12 cellular contexts compared by ENCODE assay signal in genomic region chr1:159056069-159056698, GRCh38. TPM values are rescaled to one million over a fixed set of nuclear protein-coding genes. Genes with fewer than 3 reads are reported as not detected.
A peak's percentile ranks its signal among the peaks of the same experiment; 100 is the strongest.
DNase-seq lines count a peak whose midpoint lies in the region; ATAC-seq and TF ChIP-seq lines count a peak whose summit lies in the region.
"Had no signal": no experiment of that assay in that cellular context is flagged by ENCODE, and none has a peak within 500 bp of the region (broad histone marks: within the 10 kb centered on the region; RNA-seq: fewer than 3 reads in every experiment).

No MANE protein-coding gene starts in this region.

- no peaks in the 10 kb centered on the region for H3K27me3 ChIP-seq in BLaER1 treated with 17β-estradiol and CSF1 and Interleukin-3, amounts not matched to agents 10 nM and 100 nM
- H3K27me3 ChIP-seq in SK-N-SH (ENCODE audit: insufficient read depth) = no peaks in the 10 kb centered on the region

- intact Hi-C loops in head of caudate nucleus (cut with DNase I) = no loop called here

- ATAC-seq in GM19397 (IDR thresholded peaks at IDR 0.05; ENCODE audit: unreplicated experiment) = no peak

- H3K9me2 ChIP-seq in SK-N-SH = no peaks in the 10 kb centered on the region

- H3K4me2 ChIP-seq in BLaER1 treated with 17β-estradiol and CSF1 and Interleukin-3, amounts not matched to agents 10 nM and 100 nM = peak overlapping the region; percentile 16 to 80 (median 67)
- H3K4me2 ChIP-seq in SK-N-SH = no peak overlapping the region

- no peak for TF ChIP-seq RAD21 in SK-N-SH (IDR thresholded peaks at IDR 0.05; ENCODE audit: low read length)

- peaks cover 0 to 6% (median 0%) of the 10 kb centered on the region in 11 experiments; a peak in 5 of 22 replicates for H3K9me3 ChIP-seq in BLaER1 treated with 17β-estradiol and CSF1 and Interleukin-3, amounts not matched to agents 10 nM and 100 nM (replicated peaks in 1 of 11)
- H3K9me3 ChIP-seq in SK-N-SH = no peaks in the 10 kb centered on the region
- H3K9me3 ChIP-seq: mucosa of descending colon had no signal

- peaks cover 0 to 50% (median 0%) of the 10 kb centered on the region in 11 experiments; a peak in 5 of 22 replicates for H4K20me1 ChIP-seq in BLaER1 treated with 17β-estradiol and CSF1 and Interleukin-3, amounts not matched to agents 10 nM and 100 nM
- no peaks in the 10 kb centered on the region for H4K20me1 ChIP-seq in SK-N-SH (ENCODE audit: insufficient read depth)

- in situ Hi-C loops in GM13976 (cut with MboI; ENCODE audit: low sequenced_read_pairs, unreplicated experiment) = no loop called here

- peak overlapping the region in 3 of 11 experiments; percentile 1 to 38 (median 34); a peak in 5 of 22 replicates for H3K9ac ChIP-seq in BLaER1 treated with 17β-estradiol and CSF1 and Interleukin-3, amounts not matched to agents 10 nM and 100 nM
- no peak overlapping the region for H3K9ac ChIP-seq in SK-N-SH

- H3K4me1 ChIP-seq in BLaER1 treated with 17β-estradiol and CSF1 and Interleukin-3, amounts not matched to agents 10 nM and 100 nM = peaks cover 22 to 59% (median 36%) of the 10 kb centered on the region in 10 experiments
- peaks cover 0 to 11% of the 10 kb centered on the region in 2 experiments; a peak in 1 of 4 replicates for H3K4me1 ChIP-seq in SK-N-SH (ENCODE audit: control insufficient read depth in 1 of 2, insufficient read depth in 2 of 2, low read depth in 1 of 2, low read length in 1 of 2)

- peak overlapping the region in 1 of 10 experiments; percentile 4; a peak in 1 of 20 replicates for H3K4me3 ChIP-seq in BLaER1 treated with 17β-estradiol and CSF1 and Interleukin-3, amounts not matched to agents 10 nM and 100 nM
- no peak overlapping the region for H3K4me3 ChIP-seq in SK-N-SH (ENCODE audit: low read depth in 2 of 2, low read length in 1 of 2)
- H3K4me3 ChIP-seq: mucosa of descending colon had no signal

- H3K36me3 ChIP-seq in BLaER1 treated with 17β-estradiol and CSF1 and Interleukin-3, amounts not matched to agents 10 nM and 100 nM = peaks cover 57 to 72% (median 63%) of the 10 kb centered on the region in 11 experiments
- H3K36me3 ChIP-seq in SK-N-SH (replicated peaks in 1 of 2; ENCODE audit: control insufficient read depth in 1 of 2, insufficient read depth in 2 of 2, low read length in 1 of 2) = peaks cover 46 to 47% of the 10 kb centered on the region in 2 experiments

- POLR2A ChIA-PET in SK-N-SH (lab: Yijun Ruan, JAX) = no interaction called here

- TF ChIP-seq CTCF in GM13976 (IDR thresholded peaks at IDR 0.05; ENCODE audit: borderline replicate concordance, control extremely low read depth, extremely low read depth, insufficient read depth, missing control alignments) (peak; percentile 32), SK-N-SH (IDR thresholded peaks at IDR 0.05) (peak; percentile 38; the same call in 1 of the 2 replicates)

- no peaks in the 10 kb centered on the region for H3K79me2 ChIP-seq in SK-N-SH (ENCODE audit: insufficient read depth)

- DNase-seq in GM13976 (ENCODE audit: low spot score) (no peak), SK-N-SH (no peak), head of caudate nucleus (peak in 23 of 42 donors; percentile 7 to 61 (median 32)), GM03348 (ENCODE audit: low spot score) (no peak), NCI-H345 (lab: John Stamatoyannopoulos, UW) (no peak), kidney glomerular epithelial cell (lab: John Stamatoyannopoulos, UW) (no peak)
- DNase-seq: aorta, mucosa of descending colon, NCI-H2171 treated with DMSO at 0.1 percent for 48 hours had no signal

- H2AFZ ChIP-seq in SK-N-SH (ENCODE audit: low read depth) = no peak overlapping the region

- CTCF ChIA-PET in SK-N-SH (lab: Yijun Ruan, JAX) = interaction anchor here (0.9 kb wide), 1 partner anchor 15 kb away, joined by 3 read pairs; no protein-coding TSS in a partner anchor

- no peak for TF ChIP-seq EP300 in SK-N-SH (IDR thresholded peaks at IDR 0.05; ENCODE audit: borderline replicate concordance in 1 of 2, low read depth in 1 of 2, low read length in 1 of 2)

- H3F3A ChIP-seq in SK-N-SH (replicated peaks; ENCODE audit: insufficient read depth) = peaks cover 5% of the 10 kb centered on the region

- WGBS in SK-N-SH (ENCODE audit: low lambda C conversion rate) = 37% methylated on average over 7 of the region's 7 CpGs

- peak overlapping the region in 9 of 11 experiments; percentile 35 to 77 (median 72); a peak in 17 of 22 replicates for H3K27ac ChIP-seq in BLaER1 treated with 17β-estradiol and CSF1 and Interleukin-3, amounts not matched to agents 10 nM and 100 nM
- no peak overlapping the region for H3K27ac ChIP-seq in SK-N-SH (ENCODE audit: low read depth in 2 of 2, low read length in 1 of 2)

TF ChIP-seq in SK-N-SH, 30 proteins besides CTCF, POLR2A, EP300 and RAD21 (continues in another document):
- TF ChIP-seq TCF12 (IDR thresholded peaks at IDR 0.05) (no peak), NFIC (IDR thresholded peaks at IDR 0.05; ENCODE audit: borderline replicate concordance) (no peak), ZBTB33 (IDR thresholded peaks at IDR 0.05; ENCODE audit: borderline replicate concordance, low read depth) (no peak), SIN3A (IDR thresholded peaks at IDR 0.05; ENCODE audit: borderline replicate concordance, low read depth, low read length) (no peak), ELF1 (IDR thresholded peaks at IDR 0.05) (no peak), EZH2phosphoT487 (IDR thresholded peaks at IDR 0.05; ENCODE audit: borderline replicate concordance, low read depth) (no peak), SMC3 (IDR thresholded peaks at IDR 0.05; ENCODE audit: low read depth, low read length) (no peak), POLR2AphosphoS5 (IDR thresholded peaks at IDR 0.05; ENCODE audit: low read depth, low read length) (no peak), TEAD4 (IDR thresholded peaks at IDR 0.05; ENCODE audit: borderline replicate concordance, insufficient read depth) (no peak), REST (IDR thresholded peaks at IDR 0.05; ENCODE audit: low read depth, low read length) (no peak), JUND (IDR thresholded peaks at IDR 0.05) (no peak), GATA2 (CRISPR knock-in tag; IDR thresholded peaks at IDR 0.05) (no peak), USF1 (IDR thresholded peaks at IDR 0.05; ENCODE audit: borderline replicate concordance, low read depth) (no peak), RCOR1 (IDR thresholded peaks at IDR 0.05; ENCODE audit: low read length) (no peak)

RNA-seq across cellular contexts. Expression of gene AIM2, which starts 20.4 kb away (rescaled TPM):
- polyA plus RNA-seq in SK-N-SH (2012; rRNA removed) = 1.1 TPM in 2 replicates
- polyA plus RNA-seq in SK-N-SH (2012; cell fraction: cytosol; rRNA removed) = 1.6 and 1.8 TPM in 2 replicates
- polyA plus RNA-seq in SK-N-SH (2012; cell fraction: nucleus; rRNA removed) = 0.42 and 1.2 TPM in 2 replicates
- polyA plus RNA-seq: fibroblast of lung had no signal

RNA-seq across cellular contexts. Expression of gene IFI16, which starts 46.5 kb away (rescaled TPM):
- polyA plus RNA-seq in SK-N-SH (2012; rRNA removed) = 56.1 and 72.4 TPM in 2 replicates
- 85.8 and 103 TPM in 2 replicates for polyA plus RNA-seq in SK-N-SH (2012; cell fraction: cytosol; rRNA removed)
- 29.4 and 57.0 TPM in 2 replicates for polyA plus RNA-seq in SK-N-SH (2012; cell fraction: nucleus; rRNA removed)

Comparison
In these comparisons a context has a peak if more than half of its experiments do, and no peak if none do; other contexts are left out.
1. H3K27ac ChIP-seq: peak in BLaER1 treated with 17β-estradiol and CSF1 and Interleukin-3, amounts not matched to agents 10 nM and 100 nM (9 of 11); none in SK-N-SH (0 of 2).
2. DNase-seq: peak in head of caudate nucleus (23 of 42); none in GM13976 (single experiment), SK-N-SH (single experiment), GM03348 (single experiment), NCI-H345 (single experiment) and kidney glomerular epithelial cell (single experiment).